In genomic region chr2:84904151-84904550, GRCh38 we compare ENCODE assay signal across 9 cellular contexts. TPM values are rescaled to one million over a fixed set of nuclear protein-coding genes. Genes with fewer than 3 reads are reported as not detected.
DNase-seq lines count a peak whose midpoint lies in the region; ATAC-seq and TF ChIP-seq lines count a peak whose summit lies in the region.
"Had no signal": no experiment of that assay in that cellular context is flagged by ENCODE, and none has a peak within 500 bp of the region (broad histone marks: within the 10 kb centered on the region; RNA-seq: fewer than 3 reads in every experiment).

No MANE protein-coding gene starts in this region.

- H3K9ac ChIP-seq in HUES64 (ENCODE audit: low read depth, low read length) = no peak overlapping the region

- ATAC-seq in naive thymus-derived CD8-positive, alpha-beta T cell = no peak
- ATAC-seq in HG02870 (IDR thresholded peaks at IDR 0.05; ENCODE audit: unreplicated experiment) (no peak), HG02759 (IDR thresholded peaks at IDR 0.05; ENCODE audit: unreplicated experiment) (no peak)

- H3K27me3 ChIP-seq in ACC112 (ENCODE audit: insufficient read depth, low read length) = no peaks in the 10 kb centered on the region
- peaks cover 8% of the 10 kb centered on the region for H3K27me3 ChIP-seq in HUES64 (ENCODE audit: insufficient read depth, low read length)

- DNase-seq in astrocyte of the spinal cord (ENCODE audit: low read depth, low spot score) (no peak), activated gamma-delta T cell (lab: John Stamatoyannopoulos, UW) (no peak), kidney glomerular epithelial cell (lab: John Stamatoyannopoulos, UW) (no peak)
- no peak for DNase-seq in naive thymus-derived CD8-positive, alpha-beta T cell
- DNase-seq: NCI-H1436 had no signal

- H3K9me3 ChIP-seq in HUES64 (ENCODE audit: insufficient read depth, low read depth, low read length) = no peaks in the 10 kb centered on the region

- peaks cover 10 to 22% (median 14%) of the 10 kb centered on the region in 3 donors for H3K36me3 Mint-ChIP-seq in naive thymus-derived CD8-positive, alpha-beta T cell

- H3K27ac Mint-ChIP-seq in naive thymus-derived CD8-positive, alpha-beta T cell = peak overlapping the region in 9 of 10 donors; percentile 91 to 98 (median 96)

- H3K4me1 Mint-ChIP-seq in naive thymus-derived CD8-positive, alpha-beta T cell = peaks cover 28 to 80% (median 72%) of the 10 kb centered on the region in 4 donors

- in situ Hi-C loops in astrocyte of the spinal cord (cut with HindIII; ENCODE audit: low sequenced_read_pairs) = no loop called here

- H2AFZ ChIP-seq in ACC112 (ENCODE audit: low read length, unreplicated experiment) = no peak overlapping the region

- WGBS in HUES64 = 87% methylated on average over 9 of the region's 9 CpGs

- H3K36me3 ChIP-seq in ACC112 (ENCODE audit: insufficient read depth, low read length) (peaks cover 9% of the 10 kb centered on the region), HUES64 (ENCODE audit: insufficient read depth, low read length) (peaks cover 3% of the 10 kb centered on the region; the same call in 1 of the 2 replicates)

- H3K27ac ChIP-seq in ACC112 (ENCODE audit: low read depth, low read length) = peak overlapping the region; percentile 60
- H3K27ac ChIP-seq in HUES64 (ENCODE audit: low read depth, low read length) = no peak overlapping the region

- H3K27me3 Mint-ChIP-seq in naive thymus-derived CD8-positive, alpha-beta T cell = no peaks in the 10 kb centered on the region

- H3K79me2 ChIP-seq in ACC112 (ENCODE audit: control insufficient read depth, insufficient read depth, low read length, unreplicated experiment) = peaks cover 15% of the 10 kb centered on the region

- H3K4me3 ChIP-seq in ACC112 (ENCODE audit: low read depth, low read length) = peak overlapping the region; percentile 84
- peak overlapping the region; percentile 97; the same call in 1 of the 2 replicates for H3K4me3 ChIP-seq in HUES64 (ENCODE audit: low read length)
- H3K4me3 ChIP-seq in astrocyte of the spinal cord (ENCODE audit: low read depth, low read length) = peak overlapping the region; percentile 86

- TF ChIP-seq CTCF in astrocyte of the spinal cord (IDR thresholded peaks at IDR 0.05; ENCODE audit: low read depth, low read length) = no peak

- peaks cover 0 to 6% (median 0%) of the 10 kb centered on the region in 9 donors for H3K9me3 Mint-ChIP-seq in naive thymus-derived CD8-positive, alpha-beta T cell

- peak overlapping the region; percentile 90 to 98 (median 94) for H3K4me3 Mint-ChIP-seq in naive thymus-derived CD8-positive, alpha-beta T cell

- POLR2A ChIA-PET in naive thymus-derived CD8-positive, alpha-beta T cell (lab: Charles Lee) = interaction anchor here (1.0 to 12.5 kb wide), 10 partner anchors 8 to 397 kb away, joined by 3 to 361 read pairs (median 42); partner anchors contain the start of genes KCMF1 and TRABD2A

- H3K4me1 ChIP-seq in ACC112 (ENCODE audit: control insufficient read depth, insufficient read depth, low read length, unreplicated experiment) (peaks cover 7% of the 10 kb centered on the region), HUES64 (ENCODE audit: insufficient read depth, low read length) (no peaks in the 10 kb centered on the region)

RNA-seq across cellular contexts. Expression of gene TMSB10, which starts 1.3 kb away (rescaled TPM):
- polyA plus RNA-seq in HUES64 (2013, experiment 1 of 2) = 1,298 TPM
- polyA plus RNA-seq in HUES64 (2013, experiment 2 of 2) = 1,577 TPM
- 1,000 to 10,000 TPM; 1,479 to 1,535 TPM for total RNA-seq in naive thymus-derived CD8-positive, alpha-beta T cell
- polyA plus RNA-seq in naive thymus-derived CD8-positive, alpha-beta T cell = 1,000 to 10,000 TPM; 6,950 to 8,855 (median 7,882) TPM

RNA-seq across cellular contexts. Expression of gene TRABD2A, which starts 23.3 kb away (rescaled TPM):
- polyA plus RNA-seq in HUES64 (2013, experiment 1 of 2) = 2.4 TPM
- 2.4 TPM for polyA plus RNA-seq in HUES64 (2013, experiment 2 of 2)
- 100 to 1,000 TPM; 165 to 168 TPM for total RNA-seq in naive thymus-derived CD8-positive, alpha-beta T cell
- 100 to 1,000 TPM in 2 of 3 donors, 10 to 100 TPM in 1; 70.1 to 173 (median 104) TPM for polyA plus RNA-seq in naive thymus-derived CD8-positive, alpha-beta T cell
